In the genomic region with DNA sequence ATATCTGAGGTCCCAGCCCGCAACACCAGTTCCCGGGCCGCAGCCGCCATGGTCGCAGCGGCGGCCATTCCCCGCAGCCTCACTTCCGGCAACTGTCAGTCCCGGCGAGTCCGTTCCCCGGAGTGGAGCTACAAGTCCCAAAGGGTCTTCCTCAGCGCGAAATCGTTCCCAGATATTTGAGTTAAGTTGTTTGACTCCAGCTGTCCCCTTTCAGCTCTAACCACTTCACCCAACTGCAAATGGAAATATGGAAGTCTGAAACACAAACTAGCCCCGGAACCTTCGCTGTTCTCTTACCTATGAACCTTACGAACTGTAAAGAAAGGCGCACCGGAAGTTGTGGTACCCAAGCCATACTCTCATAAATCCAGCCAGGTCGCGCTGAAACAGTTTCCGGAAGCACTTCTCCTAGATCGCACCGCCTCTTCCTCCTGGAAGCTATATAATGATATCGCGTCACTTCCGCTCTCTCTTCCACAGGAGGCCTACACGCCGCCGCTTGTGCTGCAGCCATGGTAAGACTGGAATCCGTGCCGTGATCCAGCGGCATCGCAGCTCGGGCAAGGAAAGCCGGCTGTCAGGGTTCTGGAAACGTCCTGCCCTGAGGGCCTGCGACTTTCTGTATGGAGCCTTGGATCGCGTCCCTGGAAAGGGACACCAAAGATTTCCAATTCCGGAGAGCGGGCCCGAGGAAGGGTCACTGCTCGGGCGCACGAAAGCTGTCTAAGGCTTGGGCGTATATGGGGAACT, we compare ENCODE assay signal across 8 cellular contexts. TPM values are rescaled to one million over a fixed set of nuclear protein-coding genes. Genes with fewer than 3 reads are reported as not detected.
DNase-seq lines count a peak whose midpoint lies in the region; ATAC-seq, FAIRE-seq and TF ChIP-seq lines count a peak whose summit lies in the region.

A gene (plus strand): TSS at position 468 of the 750 bp plus-strand sequence. CDS start 45 bp downstream, at position 513.
A gene with protein sequence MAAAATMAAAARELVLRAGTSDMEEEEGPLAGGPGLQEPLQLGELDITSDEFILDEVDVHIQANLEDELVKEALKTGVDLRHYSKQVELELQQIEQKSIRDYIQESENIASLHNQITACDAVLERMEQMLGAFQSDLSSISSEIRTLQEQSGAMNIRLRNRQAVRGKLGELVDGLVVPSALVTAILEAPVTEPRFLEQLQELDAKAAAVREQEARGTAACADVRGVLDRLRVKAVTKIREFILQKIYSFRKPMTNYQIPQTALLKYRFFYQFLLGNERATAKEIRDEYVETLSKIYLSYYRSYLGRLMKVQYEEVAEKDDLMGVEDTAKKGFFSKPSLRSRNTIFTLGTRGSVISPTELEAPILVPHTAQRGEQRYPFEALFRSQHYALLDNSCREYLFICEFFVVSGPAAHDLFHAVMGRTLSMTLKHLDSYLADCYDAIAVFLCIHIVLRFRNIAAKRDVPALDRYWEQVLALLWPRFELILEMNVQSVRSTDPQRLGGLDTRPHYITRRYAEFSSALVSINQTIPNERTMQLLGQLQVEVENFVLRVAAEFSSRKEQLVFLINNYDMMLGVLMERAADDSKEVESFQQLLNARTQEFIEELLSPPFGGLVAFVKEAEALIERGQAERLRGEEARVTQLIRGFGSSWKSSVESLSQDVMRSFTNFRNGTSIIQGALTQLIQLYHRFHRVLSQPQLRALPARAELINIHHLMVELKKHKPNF (minus strand): TSS at position 269 of the 750 bp plus-strand sequence. CDS start 201 bp downstream, at position 68.

- in situ Hi-C loops in HepG2 (cut with HindIII; ENCODE audit: extremely low pct_ligation_motif_present, low pct_unique_long_range_greater_than_20kb), result no loop called here

- no TSS peak for BruUV-seq in HepG2 (replicated peaks; lab: Mats Ljungman, UMichigan)

- POLR2A ChIA-PET in HepG2 (lab: Yijun Ruan, JAX), result interaction anchor here (0.7 to 3.9 kb wide), 32 partner anchors 9 to 1094 kb away, joined by 3 to 94 read pairs (median 7); a partner anchor contains a TSS

- peak; percentile 97 for FAIRE-seq in HepG2 (lab: Jason Lieb, UNC)

- H3K4me3 ChIP-seq in HepG2 (replicated peaks in 1 of 3; ENCODE audit: insufficient read depth in 1 of 3, low read depth in 2 of 3, low read length in 3 of 3), result peak within 1 kb of the TSS; percentile 75 to 89 (median 82)

- TF ChIP-seq EP300 in HepG2 (IDR thresholded peaks at IDR 0.05; ENCODE audit: low read depth in 2 of 2, low read length in 2 of 2) (peak in 1 of 2 experiments; percentile 10; a peak in 1 of 4 replicates), HepG2 (CRISPR knock-in tag; IDR thresholded peaks at IDR 0.05; ENCODE audit: borderline replicate concordance) (peak; percentile 35; the same call in 1 of the 2 replicates)

- intact Hi-C loops in HepG2 (cut with micrococcal nuclease; ENCODE audit: unreplicated experiment), result loop anchor here (1.0 to 5.0 kb wide), 2 partner anchors 41 to 70 kb away; a partner anchor contains a TSS

- peak within 1 kb of the TSS; percentile 89 for H3K4me2 ChIP-seq in HepG2 (ENCODE audit: low read depth, low read length)

- TF ChIP-seq CTCF in HepG2 (CRISPR knock-in tag; IDR thresholded peaks at IDR 0.05), result no peak

- H3K79me2 ChIP-seq in HepG2 (ENCODE audit: insufficient read depth, low read length), result peaks cover 46% of the 10 kb centered on the region

- DNase-seq in C1 segment of cervical spinal cord (lab: John Stamatoyannopoulos, UW) (peak; percentile 76 to 97 (median 90)), NCI-H748 treated with DMSO at 0.1 percent for 48 hours (lab: John Stamatoyannopoulos, UW) (peak; percentile 99), dermis blood vessel endothelial cell (peak; percentile 100), HepG2 (ENCODE audit: low spot score) (peak; percentile 100)
- peak; percentile 81 to 95 for DNase-seq in activated CD4-positive, alpha-beta T cell treated with anti-CD3 and anti-CD28 coated beads, Interleukin-2, amount 50 U/mL, for 24 hours (ENCODE audit: low read depth in 1 of 2, low spot score in 1 of 2)
- peak; percentile 83 for DNase-seq in stimulated activated CD4-positive, alpha-beta T cell treated with anti-CD3 and anti-CD28 coated beads, Interleukin-4, amount 100 ng/mL, for 1 hour

- peak within 1 kb of the TSS; percentile 95 for H3K9ac ChIP-seq in HepG2 (ENCODE audit: insufficient read depth, low read depth, low read length)

- peak within 1 kb of the TSS; percentile 99 for H2AFZ ChIP-seq in HepG2 (ENCODE audit: low read length)

- peaks cover 33% of the 10 kb centered on the region for H4K20me1 ChIP-seq in HepG2 (ENCODE audit: insufficient read depth, low read length)

- ATAC-seq in GM19372 (IDR thresholded peaks at IDR 0.05; ENCODE audit: low read depth, unreplicated experiment), result peak; percentile 83
- peak; percentile 53 for ATAC-seq in HG03558 (IDR thresholded peaks at IDR 0.05; ENCODE audit: extremely low read depth, unreplicated experiment)
- ATAC-seq in HepG2, result peak; percentile 92

- H3K27me3 ChIP-seq in HepG2 (ENCODE audit: control insufficient read depth in 1 of 2, insufficient read depth in 2 of 2, low read length in 2 of 2), result no peaks in the 10 kb centered on the region; a peak in 1 of 5 replicates

- TF ChIP-seq POLR2A in HepG2 (IDR thresholded peaks at IDR 0.05; ENCODE audit: insufficient read depth in 1 of 2, low read depth in 2 of 2, low read length in 2 of 2), result peak; percentile 99

- peaks cover 30 to 61% of the 10 kb centered on the region in 2 experiments for H3K36me3 ChIP-seq in HepG2 (replicated peaks in 1 of 2; ENCODE audit: control insufficient read depth in 1 of 2, insufficient read depth in 2 of 2, low read length in 2 of 2)

- no peaks in the 10 kb centered on the region for H3K9me3 ChIP-seq in HepG2 (ENCODE audit: low read length)

- peaks cover 48% of the 10 kb centered on the region for H3K4me1 ChIP-seq in HepG2 (ENCODE audit: insufficient read depth, low read length)

- peak within 1 kb of the TSS; percentile 95 for H3K27ac ChIP-seq in HepG2 (ENCODE audit: extremely low read length, insufficient read depth, low read length)

- WGBS in HepG2 (ENCODE audit: low lambda C conversion rate), result 2% methylated on average over 32 of the region's 49 CpGs

- CTCF ChIA-PET in HepG2 (lab: Yijun Ruan, JAX; ENCODE audit: low intra/inter-chr PET ratio, low total read pairs), result interaction anchor here (0.8 kb wide), 1 partner anchor 8 kb away, joined by 3 read pairs; no protein-coding TSS in a partner anchor

- no peak; the same call in none of the 2 replicates for TF ChIP-seq RAD21 in HepG2 (CRISPR knock-in tag; IDR thresholded peaks at IDR 0.05)

TF ChIP-seq in HepG2, 621 proteins besides CTCF, POLR2A, EP300 and RAD21 (continues in another document):
- peak; percentile 85; the same call in 1 of the 2 replicates for TF ChIP-seq ZNF225 (CRISPR knock-in tag; IDR thresholded peaks at IDR 0.05)

RNA-seq across cellular contexts. Expression of the first gene that starts in this region (rescaled TPM):
- 1,732 and 3,722 TPM in 2 replicates for total RNA-seq in dermis blood vessel endothelial cell
- total RNA-seq in HepG2 (2016; rRNA removed; fragmentation: Illumina TruSeq; extraction: Trizol), result 3,896 and 4,448 TPM in 2 replicates
- 6,850 and 8,085 TPM in 2 replicates for total RNA-seq in HepG2 (2016; cell fraction: cytosol; rRNA removed; fragmentation: Illumina TruSeq; extraction: Trizol; ENCODE audit: low read depth)
- total RNA-seq in HepG2 (2016; cell fraction: insoluble cytoplasmic fraction; rRNA removed; fragmentation: Illumina TruSeq; extraction: Trizol), result 4,025 and 4,526 TPM in 2 replicates
- total RNA-seq in HepG2 (2016; cell fraction: membrane; rRNA removed; fragmentation: Illumina TruSeq; extraction: Trizol), result 9,877 and 10,431 TPM in 2 replicates
- total RNA-seq in HepG2 (2016; cell fraction: nucleus; rRNA removed; fragmentation: Illumina TruSeq; extraction: Trizol), result 1,435 and 1,506 TPM in 2 replicates
- 5,415 and 5,806 TPM in 2 replicates for polyA plus RNA-seq in HepG2 (2011; rRNA removed)
- 7,892 and 7,910 TPM in 2 replicates for polyA plus RNA-seq in HepG2 (2011; cell fraction: cytosol; rRNA removed)
- 1,928 and 2,149 TPM in 2 replicates for polyA plus RNA-seq in HepG2 (2011; cell fraction: nucleus; rRNA removed)
- 4,895 and 7,078 TPM in 2 replicates for polyA plus RNA-seq in HepG2 (2012)
- 7,234 and 7,986 TPM in 2 replicates for polyA plus RNA-seq in HepG2 (2016; cell fraction: cytosol; fragmentation: Illumina TruSeq; extraction: Trizol; ENCODE audit: low read depth)
- 4,048 and 4,456 TPM in 2 replicates for polyA plus RNA-seq in HepG2 (2016; cell fraction: insoluble cytoplasmic fraction; fragmentation: Illumina TruSeq; extraction: Trizol; ENCODE audit: low read depth)
- polyA plus RNA-seq in HepG2 (2016; cell fraction: membrane; fragmentation: Illumina TruSeq; extraction: Trizol; ENCODE audit: low read depth), result 9,329 and 9,343 TPM in 2 replicates
- polyA plus RNA-seq in HepG2 (2016; cell fraction: nucleus; fragmentation: Illumina TruSeq; extraction: Trizol; ENCODE audit: insufficient read depth, low read depth), result 2,456 and 2,595 TPM in 2 replicates
- 1,646 and 2,177 TPM in 2 replicates for polyA minus RNA-seq in HepG2 (2011; rRNA and poly(A)+ RNA removed; ENCODE audit: low replicate concordance)
- 879 and 1,018 TPM in 2 replicates for polyA minus RNA-seq in HepG2 (2011; cell fraction: cytosol; rRNA and poly(A)+ RNA removed)
- polyA minus RNA-seq in HepG2 (2011; cell fraction: nucleus; rRNA and poly(A)+ RNA removed), result 337 and 498 TPM in 2 replicates

RNA-seq across cellular contexts. Expression of the second gene that starts in this region (rescaled TPM):
- 33.7 and 38.5 TPM in 2 replicates for total RNA-seq in dermis blood vessel endothelial cell
- 40.2 and 48.9 TPM in 2 replicates for total RNA-seq in HepG2 (2016; rRNA removed; fragmentation: Illumina TruSeq; extraction: Trizol)
- 11.2 and 14.6 TPM in 2 replicates for total RNA-seq in HepG2 (2016; cell fraction: cytosol; rRNA removed; fragmentation: Illumina TruSeq; extraction: Trizol; ENCODE audit: low read depth)
- total RNA-seq in HepG2 (2016; cell fraction: insoluble cytoplasmic fraction; rRNA removed; fragmentation: Illumina TruSeq; extraction: Trizol), result 39.4 and 49.1 TPM in 2 replicates
- 14.0 and 14.2 TPM in 2 replicates for total RNA-seq in HepG2 (2016; cell fraction: membrane; rRNA removed; fragmentation: Illumina TruSeq; extraction: Trizol)
- 68.2 and 68.8 TPM in 2 replicates for total RNA-seq in HepG2 (2016; cell fraction: nucleus; rRNA removed; fragmentation: Illumina TruSeq; extraction: Trizol)
- 85.5 and 87.0 TPM in 2 replicates for polyA plus RNA-seq in HepG2 (2011; rRNA removed)
- polyA plus RNA-seq in HepG2 (2011; cell fraction: cytosol; rRNA removed), result 33.2 and 41.8 TPM in 2 replicates
- polyA plus RNA-seq in HepG2 (2011; cell fraction: nucleus; rRNA removed), result 321 and 354 TPM in 2 replicates
- 31.6 and 39.3 TPM in 2 replicates for polyA plus RNA-seq in HepG2 (2012)
- 3.3 and 4.1 TPM in 2 replicates for polyA plus RNA-seq in HepG2 (2016; cell fraction: cytosol; fragmentation: Illumina TruSeq; extraction: Trizol; ENCODE audit: low read depth)
- polyA plus RNA-seq in HepG2 (2016; cell fraction: insoluble cytoplasmic fraction; fragmentation: Illumina TruSeq; extraction: Trizol; ENCODE audit: low read depth), result 37.1 and 40.7 TPM in 2 replicates
- 6.8 and 9.6 TPM in 2 replicates for polyA plus RNA-seq in HepG2 (2016; cell fraction: membrane; fragmentation: Illumina TruSeq; extraction: Trizol; ENCODE audit: low read depth)
- 97.7 and 115 TPM in 2 replicates for polyA plus RNA-seq in HepG2 (2016; cell fraction: nucleus; fragmentation: Illumina TruSeq; extraction: Trizol; ENCODE audit: insufficient read depth, low read depth)
- polyA minus RNA-seq in HepG2 (2011; rRNA and poly(A)+ RNA removed; ENCODE audit: low replicate concordance), result 174 and 183 TPM in 2 replicates
- polyA minus RNA-seq in HepG2 (2011; cell fraction: cytosol; rRNA and poly(A)+ RNA removed), result 19.5 and 26.3 TPM in 2 replicates
- polyA minus RNA-seq in HepG2 (2011; cell fraction: nucleus; rRNA and poly(A)+ RNA removed), result 155 and 193 TPM in 2 replicates

Comparison
In these comparisons a context has a peak if more than half of its experiments do, and no peak if none do; other contexts are left out.
1. Peak in every context shown above with its lines: DNase-seq, ATAC-seq, H3K4me3 ChIP-seq and H3K27ac ChIP-seq.